Comparison of ENCODE assay signal across 18 cellular contexts in the genomic region with DNA sequence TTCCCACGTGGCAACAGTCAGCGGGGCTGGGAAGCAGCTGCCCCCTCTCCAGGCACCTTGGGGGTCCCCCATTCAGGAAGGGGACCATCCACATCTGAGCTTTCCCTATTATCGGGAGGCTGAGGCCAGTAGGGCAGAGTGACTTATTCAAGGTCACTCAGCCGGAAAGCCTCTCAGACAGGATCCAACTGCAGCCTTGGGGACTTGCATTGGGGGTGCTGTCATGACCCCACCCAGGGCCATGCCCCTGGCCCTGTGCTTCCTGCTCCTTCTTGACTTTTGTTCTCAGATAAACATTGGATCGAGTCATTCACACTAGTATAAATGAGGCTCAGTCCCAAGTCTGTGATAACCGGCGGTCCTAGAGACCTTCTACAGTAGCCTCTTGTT. TPM values are rescaled to one million over a fixed set of nuclear protein-coding genes. Genes with fewer than 3 reads are reported as not detected.
DNase-seq lines count a peak whose midpoint lies in the region; ATAC-seq, FAIRE-seq and TF ChIP-seq lines count a peak whose summit lies in the region.
"Had no signal": no experiment of that assay in that cellular context is flagged by ENCODE, and none has a peak within 500 bp of the region (broad histone marks: within the 10 kb centered on the region; RNA-seq: fewer than 3 reads in every experiment).

No MANE protein-coding gene starts in this region.

- H3K27me3 ChIP-seq in left ventricle myocardium inferior (ENCODE audit: low read depth) (peaks cover 67% of the 10 kb centered on the region), DND-41 (ENCODE audit: insufficient read depth, low read length, poor library complexity) (no peaks in the 10 kb centered on the region), spleen (replicated peaks in 1 of 7) (peaks cover 0 to 41% (median 5%) of the 10 kb centered on the region in 7 donors)

- H3K9ac ChIP-seq in DND-41 (ENCODE audit: low read depth, low read length) (peak overlapping the region; percentile 84), kidney (ENCODE audit: low read length in 2 of 2) (no peak overlapping the region)

- peak; percentile 26 for DNase-seq in Right ventricle myocardium inferior (ENCODE audit: missing footprints)
- no peak for DNase-seq in left ventricle myocardium inferior
- no peak for DNase-seq in DND-41
- peak; percentile 34 for DNase-seq in kidney
- no peak for DNase-seq in spleen
- no peak for DNase-seq in epidermal melanocyte (ENCODE audit: insufficient read length, low spot score)
- DNase-seq in globus pallidus (ENCODE audit: low spot score), result no peak
- DNase-seq: AML-193, Calu3, DMS79 treated with DMSO at 0.1 percent for 48 hours, EL, H9 had no signal

- 69 to 84% (median 81%) methylated on average over 7 of the region's 7 CpGs for WGBS in spleen, 5 donors

- TF ChIP-seq POLR2A in spleen (IDR thresholded peaks at IDR 0.05), result no peak

- FAIRE-seq in kidney (lab: Jason Lieb, UNC), result no peak
- FAIRE-seq: A549, GM12878, GM19239, H1 had no signal

- ATAC-seq in Right ventricle myocardium inferior, result no peak
- ATAC-seq in DND-41 (ENCODE audit: insufficient read depth, low read depth), result no peak
- ATAC-seq: A549; CD8-positive, alpha-beta T cell; GM12878 had no signal

- H4K20me1 ChIP-seq in DND-41 (ENCODE audit: insufficient read depth, low read length), result no peaks in the 10 kb centered on the region

- no peak overlapping the region for H3K27ac ChIP-seq in left ventricle myocardium inferior (replicated peaks)
- peak overlapping the region; percentile 94 for H3K27ac ChIP-seq in DND-41 (ENCODE audit: low read length)
- H3K27ac ChIP-seq in kidney (ENCODE audit: low read depth in 2 of 2, low read length in 2 of 2), result no peak overlapping the region
- H3K27ac ChIP-seq in spleen, result peak overlapping the region in 6 of 8 donors; percentile 22 to 76 (median 58)
- H3K27ac ChIP-seq: 22Rv1, A549 had no signal

- intact Hi-C loops in Right ventricle myocardium inferior (cut with DNase I) (no loop called here), left ventricle myocardium inferior (cut with micrococcal nuclease) (no loop called here), kidney (cut with DNase I) (no loop called here), spleen (cut with DNase I; ENCODE audit: low total_unique reads) (no loop called here)

- no peak overlapping the region for H3K4me3 ChIP-seq in left ventricle myocardium inferior
- H3K4me3 ChIP-seq in DND-41 (ENCODE audit: low read depth in 1 of 2, low read length in 2 of 2), result peak overlapping the region in 1 of 2 experiments; percentile 63; a peak in 1 of 4 replicates
- no peak overlapping the region for H3K4me3 ChIP-seq in kidney (ENCODE audit: low read length in 2 of 2)
- H3K4me3 ChIP-seq in spleen, result no peak overlapping the region
- H3K4me3 ChIP-seq: A549, GM12878 had no signal

- H3K4me2 ChIP-seq in DND-41 (ENCODE audit: insufficient read depth, low read length), result peak overlapping the region; percentile 78
- H3K4me2 ChIP-seq: A549 had no signal

- H3K9me3 ChIP-seq in left ventricle myocardium inferior (replicated peaks) (peaks cover 9% of the 10 kb centered on the region), DND-41 (ENCODE audit: insufficient read depth, low read length, severe bottlenecking) (no peaks in the 10 kb centered on the region), kidney (ENCODE audit: control insufficient read depth in 1 of 2, low read length in 2 of 2) (no peaks in the 10 kb centered on the region), spleen (peaks cover 0 to 10% (median 6%) of the 10 kb centered on the region in 8 donors)
- H3K9me3 ChIP-seq: A549 had no signal

- H3K79me2 ChIP-seq in DND-41 (ENCODE audit: insufficient read depth, low read length), result peaks cover 15% of the 10 kb centered on the region

- TF ChIP-seq CTCF in left ventricle myocardium inferior (IDR thresholded peaks at IDR 0.05; ENCODE audit: borderline replicate concordance) (no peak), DND-41 (IDR thresholded peaks at IDR 0.05; ENCODE audit: borderline replicate concordance, extremely low read depth, low read length, poor library complexity, severe bottlenecking) (no peak), kidney (IDR thresholded peaks at IDR 0.05; ENCODE audit: borderline replicate concordance, extremely low read depth, insufficient read depth) (no peak), spleen (IDR thresholded peaks at IDR 0.05 in 8 of 11, conservative IDR thresholded peaks at IDR 0.05 in 3 of 11) (no peak)

- no peak overlapping the region for H2AFZ ChIP-seq in DND-41 (ENCODE audit: low read depth, low read length)

- no peaks in the 10 kb centered on the region for H3K36me3 ChIP-seq in left ventricle myocardium inferior
- H3K36me3 ChIP-seq in DND-41 (ENCODE audit: insufficient read depth, low read length), result no peaks in the 10 kb centered on the region; the same call in 1 of the 2 replicates
- H3K36me3 ChIP-seq in kidney (ENCODE audit: control insufficient read depth in 1 of 2, insufficient read depth in 2 of 2, low read length in 2 of 2), result no peaks in the 10 kb centered on the region
- H3K36me3 ChIP-seq in spleen, result no peaks in the 10 kb centered on the region

- H3K4me1 ChIP-seq in left ventricle myocardium inferior (no peaks in the 10 kb centered on the region), DND-41 (ENCODE audit: insufficient read depth, low read length) (peaks cover 45% of the 10 kb centered on the region), kidney (ENCODE audit: control insufficient read depth in 1 of 2, insufficient read depth in 1 of 2, low read depth in 1 of 2, low read length in 2 of 2) (no peaks in the 10 kb centered on the region), spleen (peaks cover 0 to 77% (median 26%) of the 10 kb centered on the region in 6 donors)
- H3K4me1 ChIP-seq: A549 had no signal

RNA-seq across cellular contexts. Expression of gene BEGAIN, which starts 12.6 kb away (rescaled TPM):
- total RNA-seq in Right ventricle myocardium inferior (0.68 TPM), left ventricle myocardium inferior (1.9 TPM), kidney (1.4 TPM), spleen (10 to 100 TPM in 1 of 7 donors, 1 to 10 TPM in 6; 3.8 to 10.0 (median 5.9) TPM)
- polyA plus RNA-seq in kidney (ENCODE audit: insufficient read depth, low read depth, low replicate concordance) (0.52 TPM), spleen (1 to 10 TPM; 1.8 to 6.9 (median 4.1) TPM)

Comparison
In these comparisons a context has a peak if more than half of its experiments do, and no peak if none do; other contexts are left out.
1. DNase-seq: peak in Right ventricle myocardium inferior (single experiment) and kidney (single experiment); none in left ventricle myocardium inferior (single experiment), DND-41 (single experiment), spleen (single experiment), epidermal melanocyte (single experiment) and globus pallidus (single experiment).
2. H3K27ac ChIP-seq: peak in DND-41 (single experiment) and spleen (6 of 8); none in left ventricle myocardium inferior (single experiment) and kidney (0 of 2).